Comparison of ENCODE assay signal across 5 cellular contexts in the genomic region with DNA sequence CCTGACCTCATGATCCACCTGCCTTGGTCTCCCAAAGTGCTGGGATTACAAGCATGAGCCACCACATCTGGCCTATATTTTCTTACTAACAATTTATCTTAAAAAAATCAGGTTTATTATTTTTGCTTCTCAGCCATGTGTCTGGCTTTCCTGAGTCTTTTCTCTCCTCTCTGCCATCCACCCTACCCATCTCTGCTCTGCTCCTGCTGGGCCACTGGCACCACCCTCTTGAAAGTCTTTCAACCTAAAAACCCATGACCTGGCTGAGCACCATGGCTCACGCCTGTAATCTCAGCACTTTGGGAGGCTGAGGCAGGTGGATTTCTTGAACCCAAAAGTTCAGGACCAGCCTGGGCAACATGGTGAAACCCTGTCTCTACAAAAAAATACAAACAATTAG. TPM values are rescaled to one million over a fixed set of nuclear protein-coding genes. Genes with fewer than 3 reads are reported as not detected.
"Had no signal": no experiment of that assay in that cellular context is flagged by ENCODE, and none has a peak within 500 bp of the region (broad histone marks: within the 10 kb centered on the region; RNA-seq: fewer than 3 reads in every experiment).

No MANE protein-coding gene starts in this region.

RNA-seq across cellular contexts. Expression of a gene that starts 44.8 kb away (rescaled TPM):
- total RNA-seq: M059J, PC-3, Peyer's patch, SJSA1 had no signal
- polyA plus RNA-seq: SK-N-SH had no signal
